ENCODE assay signal across 29 cellular contexts in the genomic region with DNA sequence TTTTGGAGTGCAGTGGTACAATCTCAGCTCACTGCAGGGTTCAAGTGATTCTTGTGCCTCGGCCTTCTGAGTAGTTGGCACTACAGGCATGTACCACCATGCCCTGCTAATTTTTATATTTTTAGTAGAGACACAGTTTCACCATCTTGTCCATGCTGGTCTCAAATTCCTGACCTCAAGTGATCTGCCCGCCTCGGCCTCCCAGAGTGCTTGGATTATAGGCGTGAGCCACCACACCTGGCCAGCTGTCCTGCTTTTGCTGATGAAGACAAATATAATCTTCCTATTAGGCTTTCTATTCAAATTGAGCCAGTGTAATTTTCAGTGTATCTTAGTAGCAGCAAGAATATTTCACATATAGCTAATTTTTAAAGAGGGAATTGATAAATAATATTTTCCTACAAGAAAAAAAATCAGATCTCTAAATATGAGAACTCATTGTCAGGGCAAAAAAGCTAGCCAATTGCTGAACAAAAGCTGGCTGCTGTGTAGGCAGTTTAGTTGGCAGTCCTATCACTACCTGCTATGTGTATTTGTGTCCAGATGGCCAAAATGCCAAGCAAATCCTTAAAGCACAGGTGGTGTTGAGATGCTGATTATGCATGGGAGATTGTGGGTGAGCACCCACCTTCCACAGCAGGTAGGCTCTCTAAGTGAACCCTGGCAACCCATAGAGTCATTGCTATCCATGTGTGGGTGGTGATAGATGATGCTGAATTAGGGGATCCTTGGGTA.
"Had no signal": no experiment of that assay in that cellular context is flagged by ENCODE, and none has a peak within 500 bp of the region (broad histone marks: within the 10 kb centered on the region; RNA-seq: fewer than 3 reads in every experiment).

No MANE protein-coding gene starts in this region.

- ATAC-seq: activated CD8-positive, alpha-beta memory T cell treated with anti-CD3 and anti-CD28 coated beads, Interleukin-2, amount 10 ng/mL, durations not matched to agents 7 days and 5 days; activated naive CD8-positive, alpha-beta T cell treated with anti-CD3 and anti-CD28 coated beads, Interleukin-2, amount 50 U/mL, for 24 hours; Panc1; Right ventricle myocardium inferior had no signal

- H3K27me3 ChIP-seq: MG63 had no signal

- H3K4me3 ChIP-seq: MG63 had no signal

- H3K27ac ChIP-seq: VCaP had no signal

- H3K36me3 ChIP-seq: MG63 had no signal

- DNase-seq: activated CD4-positive, alpha-beta memory T cell treated with anti-CD3 and anti-CD28 coated beads, Interleukin-2, amount 10 ng/mL, durations not matched to agents 7 days and 5 days; activated CD4-positive, alpha-beta T cell treated with anti-CD3 and anti-CD28 coated beads for 1 hour; activated CD4-positive, alpha-beta T cell treated with anti-CD3 and anti-CD28 coated beads for 48 hours; activated CD4-positive, CD25-positive, alpha-beta regulatory T cell; activated CD8-positive, alpha-beta memory T cell treated with anti-CD3 and anti-CD28 coated beads for 24 hours; activated CD8-positive, alpha-beta memory T cell treated with anti-CD3 and anti-CD28 coated beads, Interleukin-2, amount 10 ng/mL, durations not matched to agents 7 days and 5 days; activated CD8-positive, alpha-beta memory T cell treated with anti-CD3 and anti-CD28 coated beads, Interleukin-2, amount 50 U/mL, for 48 hours; activated effector memory CD4-positive, alpha-beta T cell treated with Interleukin-2 at 50 U/mL for 16 hours; activated naive CD4-positive, alpha-beta T cell treated with anti-CD3 and anti-CD28 coated beads, Interleukin-2, amount 10 ng/mL, durations not matched to agents 7 days and 5 days; activated naive CD8-positive, alpha-beta T cell treated with anti-CD3 and anti-CD28 coated beads, Interleukin-2, amount 50 U/mL, for 24 hours; activated T-cell treated with anti-CD3 and anti-CD28 coated beads, Interleukin-2, amount 50 U/mL, for 48 hours; anterior cingulate cortex; Kasumi-1; KG1; MG63; NCI-H1048; NCI-H1105 treated with DMSO at 0.1 percent for 48 hours; NCI-H1436; NCI-H1694; NCI-H1930; NCI-H2081 treated with DMSO at 0.1 percent for 48 hours; NCI-H510A; SW 1271; T-helper 1 cell; T-helper 2 cell; T-helper 9 cell had no signal
